ENCODE assay signal across 1 cellular context in the genomic region with DNA sequence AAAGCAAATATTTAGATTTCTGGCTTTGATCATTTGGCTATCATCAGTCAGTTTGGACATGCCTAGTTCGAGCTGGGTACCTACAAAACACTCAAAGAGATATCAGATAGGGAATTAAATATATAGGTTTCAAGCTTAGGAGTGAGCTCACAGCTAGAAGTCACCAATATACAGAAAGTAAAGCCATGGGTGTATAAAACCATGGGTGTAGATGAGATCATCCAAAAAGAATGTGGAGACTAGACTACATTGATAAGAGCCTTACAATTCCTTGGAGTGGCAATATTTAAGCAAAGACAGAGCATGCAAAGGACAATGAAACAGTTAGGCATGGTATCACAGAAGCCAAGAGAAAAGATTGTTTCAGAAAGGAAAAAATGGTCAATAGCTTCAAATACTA.
A peak's percentile ranks its signal among the peaks of the same experiment; 100 is the strongest.
TF ChIP-seq lines count a peak whose summit lies in the region.

No MANE protein-coding gene starts in this region.

TF ChIP-seq in endothelial cell of umbilical vein, 7 proteins besides CTCF, POLR2A, EP300 and RAD21:
- TF ChIP-seq FOS (IDR thresholded peaks at IDR 0.05; ENCODE audit: borderline replicate concordance, insufficient read depth, low read length), result peak; percentile 25
- TF ChIP-seq MYC (IDR thresholded peaks at IDR 0.05; ENCODE audit: low read depth, low read length), result no peak
- TF ChIP-seq JUN (IDR thresholded peaks at IDR 0.05; ENCODE audit: borderline replicate concordance, insufficient read depth, insufficient read length, low read depth), result peak; percentile 28
- no peak for TF ChIP-seq EZH2 (IDR thresholded peaks at IDR 0.05; ENCODE audit: borderline replicate concordance, low read depth, low read length, severe bottlenecking)
- TF ChIP-seq GATA2 (IDR thresholded peaks at IDR 0.05; ENCODE audit: insufficient read depth, insufficient read length, low read depth, low read length), result no peak
- TF ChIP-seq, protein P1, sequence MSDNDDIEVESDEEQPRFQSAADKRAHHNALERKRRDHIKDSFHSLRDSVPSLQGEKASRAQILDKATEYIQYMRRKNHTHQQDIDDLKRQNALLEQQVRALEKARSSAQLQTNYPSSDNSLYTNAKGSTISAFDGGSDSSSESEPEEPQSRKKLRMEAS (IDR thresholded peaks at IDR 0.05; ENCODE audit: insufficient read depth, insufficient read length), result no peak
- TF ChIP-seq POLR2AphosphoS5 (IDR thresholded peaks at IDR 0.05; ENCODE audit: insufficient read depth, low read depth, low read length), result no peak
